ENCODE assay signal across 8 cellular contexts in the genomic region with DNA sequence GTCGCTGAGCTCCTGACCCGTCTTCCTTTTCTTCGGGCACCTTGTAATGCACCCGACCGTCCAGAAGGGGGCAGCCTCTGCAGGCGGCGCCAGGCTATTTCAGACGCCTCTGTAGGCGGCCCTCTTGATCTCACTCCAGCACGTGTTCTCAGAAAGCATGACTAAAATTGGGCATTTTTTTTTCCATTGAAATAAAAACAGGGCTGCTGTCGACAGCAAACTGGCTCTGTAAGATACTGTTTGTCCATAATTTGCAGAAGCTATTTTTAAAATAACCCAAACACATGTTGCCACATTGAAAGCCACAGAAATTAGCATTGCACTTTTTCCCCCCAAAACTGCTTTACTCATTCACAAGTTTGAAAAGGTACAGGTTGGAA.
A peak's percentile ranks its signal among the peaks of the same experiment; 100 is the strongest.
DNase-seq lines count a peak whose midpoint lies in the region; ATAC-seq and TF ChIP-seq lines count a peak whose summit lies in the region.

No MANE protein-coding gene starts in this region.

- peak overlapping the region; percentile 39 for H3K27ac Mint-ChIP-seq in activated naive CD4-positive, alpha-beta T cell treated with anti-CD3 and anti-CD28 coated beads, Interleukin-2, amount 10 ng/mL, durations not matched to agents 7 days and 5 days
- no peak overlapping the region for H3K27ac Mint-ChIP-seq in glutamatergic neuron (ENCODE audit: unreplicated experiment)

- TF ChIP-seq CTCF in BE2C (IDR thresholded peaks at IDR 0.05; ENCODE audit: low read depth, low read length) (peak; percentile 97), glutamatergic neuron (IDR thresholded peaks at IDR 0.05; ENCODE audit: partially characterized antibody, unreplicated experiment) (peak; percentile 98), prostate gland (IDR thresholded peaks at IDR 0.05) (peak; percentile 90 to 93 (median 92))

- H3K27ac ChIP-seq in prostate gland, result no peak overlapping the region

- 5% methylated on average over 11 of the region's 11 CpGs for WGBS in prostate gland

- DNase-seq in BE2C, result peak; percentile 65
- DNase-seq in SKM-1 treated with dmso at 0.1 percent for 144 hours (lab: John Stamatoyannopoulos, UW; ENCODE audit: unreplicated experiment), result peak; percentile 78
- DNase-seq in activated naive CD4-positive, alpha-beta T cell treated with anti-CD3 and anti-CD28 coated beads, Interleukin-2, amount 10 ng/mL, durations not matched to agents 7 days and 5 days, result peak; percentile 83
- DNase-seq in glutamatergic neuron, result peak; percentile 80
- DNase-seq in prostate gland (ENCODE audit: low spot score), result peak; percentile 51
- peak; percentile 83 for DNase-seq in ureter (ENCODE audit: low spot score)

- no peak for TF ChIP-seq POLR2A in prostate gland (IDR thresholded peaks at IDR 0.05)

- H3K9me3 Mint-ChIP-seq in activated naive CD4-positive, alpha-beta T cell treated with anti-CD3 and anti-CD28 coated beads, Interleukin-2, amount 10 ng/mL, durations not matched to agents 7 days and 5 days, result no peaks in the 10 kb centered on the region
- peaks cover 4% of the 10 kb centered on the region for H3K9me3 Mint-ChIP-seq in glutamatergic neuron (ENCODE audit: unreplicated experiment)

- intact Hi-C loops in prostate gland (cut with DNase I), result loop anchor here (5.0 kb wide), 1 partner anchor 79 kb away; the partner anchor contains the start of gene STUM

- peak; percentile 74 for ATAC-seq in GM19035 (IDR thresholded peaks at IDR 0.05; ENCODE audit: unreplicated experiment)
- ATAC-seq in HG03469 (IDR thresholded peaks at IDR 0.05; ENCODE audit: unreplicated experiment), result peak; percentile 48

- H3K36me3 ChIP-seq in BE2C (no peaks in the 10 kb centered on the region), prostate gland (no peaks in the 10 kb centered on the region)

- H3K4me1 ChIP-seq in BE2C (no peaks in the 10 kb centered on the region), prostate gland (replicated peaks) (no peaks in the 10 kb centered on the region)

- no peaks in the 10 kb centered on the region for H3K9me3 ChIP-seq in BE2C
- no peaks in the 10 kb centered on the region for H3K9me3 ChIP-seq in prostate gland

- H3K4me1 Mint-ChIP-seq in activated naive CD4-positive, alpha-beta T cell treated with anti-CD3 and anti-CD28 coated beads, Interleukin-2, amount 10 ng/mL, durations not matched to agents 7 days and 5 days, result peaks cover 21% of the 10 kb centered on the region
- peaks cover 4% of the 10 kb centered on the region for H3K4me1 Mint-ChIP-seq in glutamatergic neuron (ENCODE audit: low read depth, unreplicated experiment)

- H3K27me3 ChIP-seq in BE2C (no peaks in the 10 kb centered on the region; the same call in 1 of the 2 replicates), prostate gland (replicated peaks; ENCODE audit: insufficient read depth) (no peaks in the 10 kb centered on the region)

- peaks cover 23% of the 10 kb centered on the region for H3K27me3 Mint-ChIP-seq in activated naive CD4-positive, alpha-beta T cell treated with anti-CD3 and anti-CD28 coated beads, Interleukin-2, amount 10 ng/mL, durations not matched to agents 7 days and 5 days
- no peaks in the 10 kb centered on the region for H3K27me3 Mint-ChIP-seq in glutamatergic neuron (ENCODE audit: unreplicated experiment)

- H3K36me3 Mint-ChIP-seq in activated naive CD4-positive, alpha-beta T cell treated with anti-CD3 and anti-CD28 coated beads, Interleukin-2, amount 10 ng/mL, durations not matched to agents 7 days and 5 days, result peaks cover 19% of the 10 kb centered on the region
- no peaks in the 10 kb centered on the region for H3K36me3 Mint-ChIP-seq in glutamatergic neuron (ENCODE audit: unreplicated experiment)

- H3K4me3 Mint-ChIP-seq in activated naive CD4-positive, alpha-beta T cell treated with anti-CD3 and anti-CD28 coated beads, Interleukin-2, amount 10 ng/mL, durations not matched to agents 7 days and 5 days, result no peak overlapping the region
- no peak overlapping the region for H3K4me3 Mint-ChIP-seq in glutamatergic neuron (ENCODE audit: unreplicated experiment)

- CTCF ChIA-PET in activated naive CD4-positive, alpha-beta T cell treated with anti-CD3 and anti-CD28 coated beads, Interleukin-2, amount 10 ng/mL, durations not matched to agents 7 days and 5 days (lab: Charles Lee), result interaction anchor here (0.6 to 1.8 kb wide), 29 partner anchors 9 to 938 kb away, joined by 3 to 17 read pairs (median 3); no protein-coding TSS in a partner anchor

- H3K4me3 ChIP-seq in BE2C (ENCODE audit: low read depth, low read length), result no peak overlapping the region
- no peak overlapping the region for H3K4me3 ChIP-seq in prostate gland
